ENCODE assay signal across 29 cellular contexts in genomic region chr11:9619971-9620370, GRCh38.
"Had no signal": no experiment of that assay in that cellular context is flagged by ENCODE, and none has a peak within 500 bp of the region (broad histone marks: within the 10 kb centered on the region; RNA-seq: fewer than 3 reads in every experiment).

No MANE protein-coding gene starts in this region.

- ATAC-seq: activated CD8-positive, alpha-beta T cell treated with anti-CD3 and anti-CD28 coated beads for 36 hours; activated T-cell treated with anti-CD3 and anti-CD28 coated beads, Interleukin-2, amount 50 U/mL, for 4 hours; activated T-helper 17 cell treated with anti-CD3 and anti-CD28 coated beads, Interleukin-2, amount 50 U/mL, for 72 hours; gastroesophageal sphincter; left cardiac atrium; naive thymus-derived CD8-positive, alpha-beta T cell; psoas muscle; stimulated activated effector memory CD8-positive, alpha-beta T cell treated with anti-CD3 and anti-CD28 coated beads, Interleukin-12 subunit alpha, Interleukin-12 subunit beta, amount 100 ng/mL, for 72 hours; upper lobe of right lung; WTC11 had no signal

- H3K9ac ChIP-seq: parathyroid adenoma had no signal

- H3K9me3 ChIP-seq: gastroesophageal sphincter, psoas muscle, sigmoid colon, stomach, thyroid gland, upper lobe of right lung had no signal

- H2AFZ ChIP-seq: parathyroid adenoma had no signal

- H3K27me3 ChIP-seq: brain microvascular endothelial cell, dorsolateral prefrontal cortex, gastroesophageal sphincter, sigmoid colon, stomach, thyroid gland, upper lobe of right lung had no signal

- H3K36me3 ChIP-seq: brain microvascular endothelial cell, gastroesophageal sphincter, sigmoid colon, stomach, thyroid gland, upper lobe of right lung had no signal

- H3K4me3 ChIP-seq: coronary artery, dorsolateral prefrontal cortex, gastroesophageal sphincter, psoas muscle, sigmoid colon, stomach, thyroid gland, upper lobe of right lung had no signal

- H3K27ac ChIP-seq: brain microvascular endothelial cell, coronary artery, dorsolateral prefrontal cortex, gastroesophageal sphincter, parathyroid adenoma, psoas muscle, sigmoid colon, stomach, thyroid gland, upper lobe of right lung had no signal

- H3K4me1 ChIP-seq: parathyroid adenoma had no signal

- H3K79me2 ChIP-seq: parathyroid adenoma had no signal

- DNase-seq: activated CD4-positive, alpha-beta T cell treated with anti-CD3 and anti-CD28 coated beads, Interleukin-2, amount 50 U/mL, for 1 hour; activated CD8-positive, alpha-beta T cell treated with anti-CD3 and anti-CD28 coated beads for 36 hours; activated gamma-delta T cell treated with Interleukin-2 at 50 U/mL for 16 hours; activated naive CD4-positive, alpha-beta T cell treated with anti-CD3 and anti-CD28 coated beads, Interleukin-2, amount 50 U/mL, for 16 hours; activated T-cell treated with anti-CD3 and anti-CD28 coated beads, Interleukin-2, amount 50 U/mL, for 4 hours; amniotic stem cell; brain microvascular endothelial cell; dorsolateral prefrontal cortex; effector memory CD4-positive, alpha-beta T cell; head of caudate nucleus; hippocampal formation; left cardiac atrium; mammary epithelial cell; midbrain; naive thymus-derived CD8-positive, alpha-beta T cell; occipital lobe; psoas muscle; small intestine; stimulated activated CD4-positive, alpha-beta T cell treated with anti-CD3 and anti-CD28 coated beads, Interleukin-4, amount 100 ng/mL, for 24 hours; stomach; thyroid gland; upper lobe of right lung had no signal
